21 cellular contexts compared by ENCODE assay signal in the genomic region with DNA sequence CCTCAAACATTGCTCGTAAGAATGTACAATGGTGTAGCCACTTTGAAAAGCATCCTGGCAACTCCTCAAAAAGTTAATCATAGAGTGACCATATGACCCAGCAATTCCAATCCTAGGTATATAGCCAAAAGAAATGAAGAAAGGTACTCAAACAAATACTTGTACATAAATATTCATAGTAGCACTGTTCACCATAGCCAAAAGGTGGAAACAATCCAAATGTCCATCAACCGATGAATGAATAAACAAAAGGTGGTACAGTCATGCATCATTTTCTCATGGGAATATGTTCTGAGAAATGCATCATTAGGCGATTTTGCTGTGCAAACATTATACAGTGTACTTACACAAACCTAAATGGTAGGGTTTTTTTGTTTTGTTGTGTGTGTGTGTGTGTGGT.
"Had no signal": no experiment of that assay in that cellular context is flagged by ENCODE, and none has a peak within 500 bp of the region (broad histone marks: within the 10 kb centered on the region; RNA-seq: fewer than 3 reads in every experiment).

No MANE protein-coding gene starts in this region.

- H3K4me3 Mint-ChIP-seq: activated CD8-positive, alpha-beta memory T cell treated with anti-CD3 and anti-CD28 coated beads, Interleukin-2, amount 10 ng/mL, durations not matched to agents 7 days and 5 days; activated naive CD4-positive, alpha-beta T cell treated with anti-CD3 and anti-CD28 coated beads for 36 hours; activated naive CD8-positive, alpha-beta T cell; activated T-cell treated with anti-CD3 and anti-CD28 coated beads, Interleukin-2, amount 50 U/mL, for 24 hours; activated T-helper 17 cell treated with anti-CD3 and anti-CD28 coated beads, Interleukin-2, amount 50 U/mL, for 72 hours; IgD-negative memory B cell; T-helper 1 cell treated with Interleukin-12 subunit alpha and Interleukin-12 subunit beta and Interleukin-4 antibody, amounts not matched to agents 30 μg/mL and 1 μg/mL, for 36 hours; WTC11 had no signal

- H3K9me3 Mint-ChIP-seq: activated naive CD4-positive, alpha-beta T cell treated with anti-CD3 and anti-CD28 coated beads for 36 hours; activated T-cell treated with anti-CD3 and anti-CD28 coated beads, Interleukin-2, amount 50 U/mL, for 24 hours; activated T-helper 17 cell treated with anti-CD3 and anti-CD28 coated beads, Interleukin-2, amount 50 U/mL, for 72 hours; IgD-negative memory B cell had no signal

- DNase-seq: activated CD4-positive, alpha-beta T cell treated with anti-CD3 and anti-CD28 coated beads for 48 hours; activated CD4-positive, alpha-beta T cell treated with anti-CD3 and anti-CD28 coated beads, Interleukin-2, amount 50 U/mL, for 48 hours; activated CD4-positive, CD25-positive, alpha-beta regulatory T cell treated with anti-CD3 and anti-CD28 coated beads, Interleukin-2, amount 50 U/mL, for 72 hours; activated CD8-positive, alpha-beta memory T cell treated with anti-CD3 and anti-CD28 coated beads, Interleukin-2, amount 10 ng/mL, durations not matched to agents 7 days and 5 days; activated gamma-delta T cell; activated naive CD4-positive, alpha-beta T cell treated with anti-CD3 and anti-CD28 coated beads for 36 hours; activated T-cell treated with anti-CD3 and anti-CD28 coated beads, Interleukin-2, amount 50 U/mL, for 24 hours; amygdala; cerebellar nuclear complex; KG1; MM.1S; NCI-H1105 treated with DMSO at 0.1 percent for 48 hours; NCI-H1436 treated with DMSO at 0.1 percent for 48 hours; NCI-H187; NCI-H2227 treated with DMSO at 0.1 percent for 48 hours; SHP77 treated with DMSO at 0.1 percent for 48 hours had no signal

- H3K4me1 Mint-ChIP-seq: activated T-helper 17 cell treated with anti-CD3 and anti-CD28 coated beads, Interleukin-2, amount 50 U/mL, for 72 hours had no signal

- H3K27me3 Mint-ChIP-seq: activated CD8-positive, alpha-beta memory T cell treated with anti-CD3 and anti-CD28 coated beads, Interleukin-2, amount 10 ng/mL, durations not matched to agents 7 days and 5 days; activated naive CD8-positive, alpha-beta T cell; activated T-cell treated with anti-CD3 and anti-CD28 coated beads, Interleukin-2, amount 50 U/mL, for 24 hours; activated T-helper 17 cell treated with anti-CD3 and anti-CD28 coated beads, Interleukin-2, amount 50 U/mL, for 72 hours; IgD-negative memory B cell had no signal

- H3K36me3 Mint-ChIP-seq: activated CD8-positive, alpha-beta memory T cell treated with anti-CD3 and anti-CD28 coated beads, Interleukin-2, amount 10 ng/mL, durations not matched to agents 7 days and 5 days; activated naive CD8-positive, alpha-beta T cell; WTC11 had no signal

- H3K27ac Mint-ChIP-seq: activated CD8-positive, alpha-beta memory T cell treated with anti-CD3 and anti-CD28 coated beads, Interleukin-2, amount 10 ng/mL, durations not matched to agents 7 days and 5 days; activated naive CD4-positive, alpha-beta T cell treated with anti-CD3 and anti-CD28 coated beads for 36 hours; activated naive CD8-positive, alpha-beta T cell; activated T-cell treated with anti-CD3 and anti-CD28 coated beads, Interleukin-2, amount 50 U/mL, for 24 hours; activated T-helper 17 cell treated with anti-CD3 and anti-CD28 coated beads, Interleukin-2, amount 50 U/mL, for 72 hours; T-helper 1 cell treated with Interleukin-12 subunit alpha and Interleukin-12 subunit beta and Interleukin-4 antibody, amounts not matched to agents 30 μg/mL and 1 μg/mL, for 36 hours; WTC11 had no signal

- ATAC-seq: activated CD8-positive, alpha-beta memory T cell treated with anti-CD3 and anti-CD28 coated beads, Interleukin-2, amount 10 ng/mL, durations not matched to agents 7 days and 5 days; activated T-helper 17 cell treated with anti-CD3 and anti-CD28 coated beads, Interleukin-2, amount 50 U/mL, for 72 hours; WTC11 had no signal
